ENCODE assay signal across 8 cellular contexts in the genomic region with DNA sequence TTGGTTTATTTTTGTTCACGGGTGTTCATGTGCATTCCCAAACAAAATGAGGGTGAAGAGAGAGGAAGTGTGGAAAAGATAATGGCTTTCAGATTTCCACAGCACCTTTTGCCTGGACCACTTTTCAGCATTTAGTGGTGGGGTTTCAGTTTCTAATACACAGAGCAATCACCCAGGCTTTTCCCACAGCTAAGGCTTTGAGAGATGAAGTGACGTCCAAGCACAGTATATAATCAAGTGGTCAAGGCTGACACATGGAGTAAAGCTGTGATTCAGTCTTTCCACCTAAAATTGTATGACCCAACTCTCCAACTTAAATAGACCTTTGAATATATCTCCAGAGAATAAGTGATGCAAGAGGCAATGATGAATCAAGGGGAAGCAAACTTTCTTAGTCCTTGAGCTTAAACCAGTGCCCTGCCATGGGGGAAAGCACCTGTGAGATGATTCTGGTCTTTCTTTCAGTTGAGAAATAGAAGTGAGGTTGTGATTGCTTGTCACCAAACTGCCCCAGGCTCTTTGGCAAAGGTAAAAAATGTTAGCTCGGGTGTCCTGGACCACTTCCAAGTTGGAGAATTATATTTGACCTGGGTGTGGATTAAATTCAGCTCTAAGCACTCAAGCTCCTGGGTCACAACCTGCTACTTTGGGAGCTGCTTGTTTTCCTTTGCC. TPM values are rescaled to one million over a fixed set of nuclear protein-coding genes. Genes with fewer than 3 reads are reported as not detected.
A peak's percentile ranks its signal among the peaks of the same experiment; 100 is the strongest.
DNase-seq lines count a peak whose midpoint lies in the region; ATAC-seq, FAIRE-seq and TF ChIP-seq lines count a peak whose summit lies in the region.

No MANE protein-coding gene starts in this region.

- peaks cover 15 to 38% (median 27%) of the 10 kb centered on the region in 7 donors for H3K4me1 Mint-ChIP-seq in naive thymus-derived CD4-positive, alpha-beta T cell

- H3K27me3 Mint-ChIP-seq in naive thymus-derived CD4-positive, alpha-beta T cell, result peaks cover 31 to 73% (median 53%) of the 10 kb centered on the region in 5 donors

- H2BK5ac ChIP-seq in mesenchymal stem cell (ENCODE audit: low read depth, low read length, poor library complexity, severe bottlenecking), result no peak overlapping the region

- DNase-seq in DMS 273 (lab: John Stamatoyannopoulos, UW; ENCODE audit: unreplicated experiment) (peak; percentile 76), LoVo (ENCODE audit: low spot score) (peak; percentile 54), T1000 (lab: John Stamatoyannopoulos, UW) (peak; percentile 20), mesenchymal stem cell (peak; percentile 97), body of pancreas (no peak), iPS-NIHi11 (ENCODE audit: low spot score) (no peak), RCC 7860 (ENCODE audit: low spot score) (no peak)
- no peak for DNase-seq in naive thymus-derived CD4-positive, alpha-beta T cell

- H3K36me3 ChIP-seq in mesenchymal stem cell (ENCODE audit: control insufficient read depth in 1 of 2, insufficient read depth in 2 of 2, low read depth in 1 of 2, low read length in 2 of 2) (no peaks in the 10 kb centered on the region), body of pancreas (replicated peaks in 1 of 2; ENCODE audit: insufficient read depth in 1 of 2, low read depth in 2 of 2) (no peaks in the 10 kb centered on the region)
- peaks cover 0 to 5% (median 0%) of the 10 kb centered on the region in 3 experiments for H3K36me3 ChIP-seq in naive thymus-derived CD4-positive, alpha-beta T cell (ENCODE audit: control insufficient read depth in 2 of 3, insufficient read depth in 3 of 3, low read length in 3 of 3)

- H3K9me3 Mint-ChIP-seq in naive thymus-derived CD4-positive, alpha-beta T cell, result peaks cover 0 to 2% (median 0%) of the 10 kb centered on the region in 11 donors

- no peak for TF ChIP-seq POLR2A in body of pancreas (IDR thresholded peaks at IDR 0.05)

- ATAC-seq in naive thymus-derived CD4-positive, alpha-beta T cell, result no peak
- no peak for ATAC-seq in body of pancreas

- CTCF ChIA-PET in naive thymus-derived CD4-positive, alpha-beta T cell (lab: Charles Lee), result interaction anchor here (1.0 kb wide), 1 partner anchor 26 kb away, joined by 3 read pairs; no protein-coding TSS in a partner anchor

- no peak for FAIRE-seq in RCC 7860 (lab: Jason Lieb, UNC)

- POLR2A ChIA-PET in naive thymus-derived CD4-positive, alpha-beta T cell (lab: Charles Lee), result no interaction called here

- peak overlapping the region; percentile 99 for H3K9ac ChIP-seq in mesenchymal stem cell (ENCODE audit: low read length)

- TF ChIP-seq CTCF in body of pancreas (IDR thresholded peaks at IDR 0.05), result no peak

- peak overlapping the region; percentile 67 for H2AK5ac ChIP-seq in mesenchymal stem cell (ENCODE audit: low read length, severe bottlenecking)

- no peak overlapping the region for H3K27ac Mint-ChIP-seq in naive thymus-derived CD4-positive, alpha-beta T cell

- no peak overlapping the region for H4K8ac ChIP-seq in mesenchymal stem cell (ENCODE audit: low read length)

- no peak overlapping the region for H2AFZ ChIP-seq in mesenchymal stem cell (ENCODE audit: low read depth, low read length)

- H4K91ac ChIP-seq in mesenchymal stem cell (ENCODE audit: low read length), result no peak overlapping the region

- H3K4me3 ChIP-seq in mesenchymal stem cell (ENCODE audit: insufficient read depth in 1 of 2, low read depth in 1 of 2, low read length in 2 of 2) (peak overlapping the region in 1 of 2 experiments; percentile 40), body of pancreas (no peak overlapping the region)
- no peak overlapping the region for H3K4me3 ChIP-seq in naive thymus-derived CD4-positive, alpha-beta T cell (ENCODE audit: low read length)

- no peak overlapping the region for H2BK15ac ChIP-seq in mesenchymal stem cell (ENCODE audit: low read depth, poor library complexity, severe bottlenecking)

- H3K27me3 ChIP-seq in mesenchymal stem cell (ENCODE audit: control insufficient read depth in 1 of 2, insufficient read depth in 1 of 2, low read length in 2 of 2) (no peaks in the 10 kb centered on the region), body of pancreas (peaks cover 0 to 6% of the 10 kb centered on the region in 2 donors)
- peaks cover 2 to 6% of the 10 kb centered on the region in 2 donors for H3K27me3 ChIP-seq in naive thymus-derived CD4-positive, alpha-beta T cell (ENCODE audit: control insufficient read depth in 2 of 2, insufficient read depth in 2 of 2, low read length in 2 of 2)

- no peaks in the 10 kb centered on the region for H3K9me3 ChIP-seq in mesenchymal stem cell (ENCODE audit: control insufficient read depth, low read length)
- no peaks in the 10 kb centered on the region for H3K9me3 ChIP-seq in naive thymus-derived CD4-positive, alpha-beta T cell (ENCODE audit: control insufficient read depth in 2 of 3, low read length in 3 of 3)
- H3K9me3 ChIP-seq in body of pancreas, result no peaks in the 10 kb centered on the region

- no peak overlapping the region for H3K14ac ChIP-seq in mesenchymal stem cell (ENCODE audit: low read length in 2 of 2)

- H3K36me3 Mint-ChIP-seq in naive thymus-derived CD4-positive, alpha-beta T cell, result no peaks in the 10 kb centered on the region

- H3K23ac ChIP-seq in mesenchymal stem cell (ENCODE audit: low read length in 2 of 2), result no peak overlapping the region

- no peak overlapping the region for H3K18ac ChIP-seq in mesenchymal stem cell (ENCODE audit: low read depth in 1 of 2, low read length in 2 of 2)

- no peak overlapping the region for H3K4me2 ChIP-seq in mesenchymal stem cell (ENCODE audit: low read length, poor library complexity, severe bottlenecking)

- H3K4ac ChIP-seq in mesenchymal stem cell (ENCODE audit: low read depth in 1 of 2, low read length in 2 of 2), result no peak overlapping the region

- H2BK12ac ChIP-seq in mesenchymal stem cell (ENCODE audit: low read length in 2 of 2), result peak overlapping the region in 1 of 2 experiments; percentile 57

- H3K79me1 ChIP-seq in mesenchymal stem cell (replicated peaks; ENCODE audit: low read length, poor library complexity, severe bottlenecking), result no peaks in the 10 kb centered on the region

- H3K4me1 ChIP-seq in mesenchymal stem cell (ENCODE audit: control insufficient read depth, insufficient read depth, low read depth, low read length) (peaks cover 15% of the 10 kb centered on the region), body of pancreas (peaks cover 11% of the 10 kb centered on the region)
- H3K4me1 ChIP-seq in naive thymus-derived CD4-positive, alpha-beta T cell (ENCODE audit: control insufficient read depth in 2 of 2, insufficient read depth in 2 of 2, low read length in 2 of 2), result peaks cover 3 to 7% of the 10 kb centered on the region in 2 donors

- H3K27ac ChIP-seq in mesenchymal stem cell (ENCODE audit: low read length, poor library complexity, severe bottlenecking) (no peak overlapping the region), body of pancreas (peak overlapping the region in 1 of 4 donors; percentile 25)
- no peak overlapping the region for H3K27ac ChIP-seq in naive thymus-derived CD4-positive, alpha-beta T cell (ENCODE audit: low read depth, low read length)

- H2BK120ac ChIP-seq in mesenchymal stem cell (ENCODE audit: low read depth, low read length), result no peak overlapping the region

- WGBS in mesenchymal stem cell, result 88% methylated on average over 2 of the region's 3 CpGs
- 30 to 38% methylated on average over 3 of the region's 3 CpGs for WGBS in body of pancreas, 2 donors

- no peak overlapping the region for H3K4me3 Mint-ChIP-seq in naive thymus-derived CD4-positive, alpha-beta T cell

- intact Hi-C loops in naive thymus-derived CD4-positive, alpha-beta T cell (cut with micrococcal nuclease), result loop anchor here in 1 of 2 donors (5.0 kb wide), 1 partner anchor 67 kb away; no protein-coding TSS in a partner anchor
- intact Hi-C loops in body of pancreas (cut with DNase I), result no loop called here

RNA-seq across cellular contexts. Expression of a gene that starts 2.4 kb away (rescaled TPM):
- polyA plus RNA-seq in mesenchymal stem cell (2013, experiment 1 of 2), result 13.9 TPM
- polyA plus RNA-seq in mesenchymal stem cell (2013, experiment 2 of 2), result 13.7 TPM
- total RNA-seq in naive thymus-derived CD4-positive, alpha-beta T cell, result 1 to 10 TPM in 1 of 5 experiments, under 1 TPM in 4; 0.16 to 3.0 (median 0.56) TPM
- under 1 TPM in 1 of 2 donors, not detected in 1; 0.03 TPM for polyA plus RNA-seq in naive thymus-derived CD4-positive, alpha-beta T cell
- 10 to 100 TPM in 1 of 2 donors, 1 to 10 TPM in 1; 6.2 to 12.9 TPM for total RNA-seq in body of pancreas

RNA-seq across cellular contexts. Expression of a gene that starts 40.1 kb away (rescaled TPM):
- 0.12 TPM for polyA plus RNA-seq in mesenchymal stem cell (2013, experiment 1 of 2)
- polyA plus RNA-seq in mesenchymal stem cell (2013, experiment 2 of 2), result 0.23 TPM
- total RNA-seq in naive thymus-derived CD4-positive, alpha-beta T cell, result not detected
- not detected for polyA plus RNA-seq in naive thymus-derived CD4-positive, alpha-beta T cell
- total RNA-seq in body of pancreas, result 1 to 10 TPM in 1 of 2 donors, under 1 TPM in 1; 0.66 to 5.2 TPM

RNA-seq across cellular contexts. Expression of a gene that starts 41.5 kb away (rescaled TPM):
- polyA plus RNA-seq in mesenchymal stem cell (2013, experiment 1 of 2), result not detected
- polyA plus RNA-seq in mesenchymal stem cell (2013, experiment 2 of 2), result not detected
- not detected for total RNA-seq in naive thymus-derived CD4-positive, alpha-beta T cell
- not detected for polyA plus RNA-seq in naive thymus-derived CD4-positive, alpha-beta T cell
- total RNA-seq in body of pancreas, result not detected

Comparison
In these comparisons a context has a peak if more than half of its experiments do, and no peak if none do; other contexts are left out.
1. DNase-seq: peak in DMS 273 (single experiment), LoVo (single experiment), T1000 (single experiment) and mesenchymal stem cell (single experiment); none in naive thymus-derived CD4-positive, alpha-beta T cell (0 of 9), body of pancreas (0 of 4), iPS-NIHi11 (single experiment) and RCC 7860 (single experiment).